In genomic region chr2:7819316-7819715, GRCh38 we compare ENCODE assay signal across 20 cellular contexts.
A peak's percentile ranks its signal among the peaks of the same experiment; 100 is the strongest.
DNase-seq lines count a peak whose midpoint lies in the region; ATAC-seq and TF ChIP-seq lines count a peak whose summit lies in the region.
"Had no signal": no experiment of that assay in that cellular context is flagged by ENCODE, and none has a peak within 500 bp of the region (broad histone marks: within the 10 kb centered on the region; RNA-seq: fewer than 3 reads in every experiment).

No MANE protein-coding gene starts in this region.

- TF ChIP-seq CTCF in MCF 10A (IDR thresholded peaks at IDR 0.05; ENCODE audit: unreplicated experiment) (no peak), mammary epithelial cell (conservative IDR thresholded peaks at IDR 0.05 in 1 of 2, IDR thresholded peaks at IDR 0.05 in 1 of 2; ENCODE audit: extremely low read depth in 1 of 2, insufficient read depth in 1 of 2, low read depth in 1 of 2, low read length in 2 of 2) (no peak), HFFc6 (IDR thresholded peaks at IDR 0.05) (no peak), epithelial cell of esophagus (IDR thresholded peaks at IDR 0.05; ENCODE audit: insufficient read depth, low read depth, low read length, missing control alignments) (no peak), smooth muscle cell (IDR thresholded peaks at IDR 0.05; ENCODE audit: borderline replicate concordance, insufficient read depth, poor library complexity, severe bottlenecking) (no peak)
- no peak for TF ChIP-seq CTCF in CD4-positive, alpha-beta T cell (IDR thresholded peaks at IDR 0.05)

- no peak overlapping the region for H2AK5ac ChIP-seq in mesenchymal stem cell (ENCODE audit: low read length, severe bottlenecking)

- H3K4me1 ChIP-seq in mammary epithelial cell (ENCODE audit: insufficient read depth, low read length): peaks cover 4% of the 10 kb centered on the region
- no peaks in the 10 kb centered on the region for H3K4me1 ChIP-seq in smooth muscle cell (ENCODE audit: low read depth)
- peaks cover 4% of the 10 kb centered on the region for H3K4me1 ChIP-seq in mesenchymal stem cell (ENCODE audit: control insufficient read depth, insufficient read depth, low read depth, low read length)
- H3K4me1 ChIP-seq: BLaER1 treated with 17β-estradiol and CSF1 and Interleukin-3, amounts not matched to agents 10 nM and 100 nM had no signal

- H3K27ac ChIP-seq in mammary epithelial cell (ENCODE audit: insufficient read depth, low read depth, low read length) (no peak overlapping the region), smooth muscle cell (ENCODE audit: low read depth) (no peak overlapping the region), mesenchymal stem cell (ENCODE audit: low read length, poor library complexity, severe bottlenecking) (no peak overlapping the region)
- H3K27ac ChIP-seq in CD4-positive, alpha-beta T cell (ENCODE audit: low read depth, low read length): no peak overlapping the region
- H3K27ac ChIP-seq: BLaER1 treated with 17β-estradiol and CSF1 and Interleukin-3, amounts not matched to agents 10 nM and 100 nM had no signal

- CTCF ChIA-PET in MCF 10A (lab: Yijun Ruan, JAX): no interaction called here
- CTCF ChIA-PET in mammary epithelial cell (lab: Charles Lee; ENCODE audit: low non-redundant PET): no interaction called here
- CTCF ChIA-PET in CD4-positive, alpha-beta T cell (lab: Charles Lee): no interaction called here

- no TSS peak for BruUV-seq in MCF 10A (replicated peaks; lab: Mats Ljungman, UMichigan)
- BruUV-seq in mammary epithelial cell (replicated peaks; lab: Mats Ljungman, UMichigan): no TSS peak

- H3K9ac ChIP-seq in mammary epithelial cell (ENCODE audit: insufficient read depth, low read length) (no peak overlapping the region), smooth muscle cell (ENCODE audit: low read depth) (no peak overlapping the region), mesenchymal stem cell (ENCODE audit: low read length) (no peak overlapping the region)
- H3K9ac ChIP-seq: BLaER1 treated with 17β-estradiol and CSF1 and Interleukin-3, amounts not matched to agents 10 nM and 100 nM had no signal

- no peaks in the 10 kb centered on the region for H3K27me3 Mint-ChIP-seq in MCF 10A (ENCODE audit: insufficient read depth, unreplicated experiment)
- peaks cover 6% of the 10 kb centered on the region for H3K27me3 Mint-ChIP-seq in HFFc6 (ENCODE audit: insufficient read depth)
- no peaks in the 10 kb centered on the region for H3K27me3 Mint-ChIP-seq in CD4-positive, alpha-beta T cell

- intact Hi-C loops in MCF 10A (cut with micrococcal nuclease) (no loop called here), mammary epithelial cell (cut with micrococcal nuclease) (no loop called here)
- intact Hi-C loops in CD4-positive, alpha-beta T cell (cut with DNase I, micrococcal nuclease): no loop called here

- H3K4me3 ChIP-seq in mammary epithelial cell (replicated peaks in 1 of 3; ENCODE audit: insufficient read depth in 1 of 3, low read depth in 2 of 3, low read length in 3 of 3) (no peak overlapping the region), epithelial cell of esophagus (ENCODE audit: low read length) (no peak overlapping the region), smooth muscle cell (no peak overlapping the region), mesenchymal stem cell (ENCODE audit: insufficient read depth in 1 of 2, low read depth in 1 of 2, low read length in 2 of 2) (no peak overlapping the region)
- H3K4me3 ChIP-seq: BLaER1 treated with 17β-estradiol and CSF1 and Interleukin-3, amounts not matched to agents 10 nM and 100 nM had no signal

- H2BK120ac ChIP-seq in mesenchymal stem cell (ENCODE audit: low read depth, low read length): no peak overlapping the region

- in situ Hi-C loops in mammary epithelial cell (cut with MboI; ENCODE audit: low sequenced_read_pairs in 2 of 2): no loop called here

- H2BK15ac ChIP-seq in mesenchymal stem cell (ENCODE audit: low read depth, poor library complexity, severe bottlenecking): no peak overlapping the region

- H3K79me2 ChIP-seq in mammary epithelial cell (ENCODE audit: insufficient read depth, low read length) (no peaks in the 10 kb centered on the region), smooth muscle cell (ENCODE audit: low read depth) (no peaks in the 10 kb centered on the region)

- H3K36me3 ChIP-seq in mammary epithelial cell (ENCODE audit: insufficient read depth, low read length) (no peaks in the 10 kb centered on the region), smooth muscle cell (ENCODE audit: low read depth) (no peaks in the 10 kb centered on the region), mesenchymal stem cell (ENCODE audit: control insufficient read depth in 1 of 2, insufficient read depth in 2 of 2, low read depth in 1 of 2, low read length in 2 of 2) (no peaks in the 10 kb centered on the region)
- H3K36me3 ChIP-seq: BLaER1 treated with 17β-estradiol and CSF1 and Interleukin-3, amounts not matched to agents 10 nM and 100 nM had no signal

- WGBS in mammary epithelial cell (ENCODE audit: low coverage, missing lambda C conversion rate): 77% methylated on average over 4 of the region's 5 CpGs
- 74% methylated on average over 5 of the region's 5 CpGs for WGBS in smooth muscle cell (ENCODE audit: low lambda C conversion rate)
- WGBS in mesenchymal stem cell: 85% methylated on average over 2 of the region's 5 CpGs

- dilution Hi-C loops in mammary epithelial cell (cut with HindIII; ENCODE audit: low sequenced_read_pairs): no loop called here

- H3K23ac ChIP-seq in mesenchymal stem cell (ENCODE audit: low read length in 2 of 2): no peak overlapping the region

- H4K20me1 ChIP-seq in mammary epithelial cell (ENCODE audit: insufficient read depth, low read length) (no peaks in the 10 kb centered on the region), smooth muscle cell (ENCODE audit: low read depth) (no peaks in the 10 kb centered on the region)
- H4K20me1 ChIP-seq: BLaER1 treated with 17β-estradiol and CSF1 and Interleukin-3, amounts not matched to agents 10 nM and 100 nM had no signal

- no peaks in the 10 kb centered on the region for H3F3A ChIP-seq in smooth muscle cell (ENCODE audit: low read depth)

- H3K36me3 Mint-ChIP-seq in MCF 10A (ENCODE audit: insufficient read depth, unreplicated experiment) (no peaks in the 10 kb centered on the region), HFFc6 (ENCODE audit: low read depth) (no peaks in the 10 kb centered on the region)
- H3K36me3 Mint-ChIP-seq in CD4-positive, alpha-beta T cell (ENCODE audit: low read depth): no peaks in the 10 kb centered on the region

- no peak overlapping the region for H3K14ac ChIP-seq in mesenchymal stem cell (ENCODE audit: low read length in 2 of 2)

- H3K9me3 ChIP-seq in mammary epithelial cell (replicated peaks; ENCODE audit: insufficient read depth, low read length) (no peaks in the 10 kb centered on the region), smooth muscle cell (replicated peaks; ENCODE audit: low read depth) (no peaks in the 10 kb centered on the region), mesenchymal stem cell (ENCODE audit: control insufficient read depth, low read length) (no peaks in the 10 kb centered on the region)
- H3K9me3 ChIP-seq in CD4-positive, alpha-beta T cell (ENCODE audit: control insufficient read depth, low read length): no peaks in the 10 kb centered on the region

- H2BK5ac ChIP-seq in mesenchymal stem cell (ENCODE audit: low read depth, low read length, poor library complexity, severe bottlenecking): no peak overlapping the region

- ATAC-seq in CD4-positive, alpha-beta T cell (ENCODE audit: poor library complexity): no peak
- ATAC-seq: HCT116 had no signal

- H3K4me2 ChIP-seq in mammary epithelial cell (ENCODE audit: insufficient read depth, low read depth, low read length) (no peak overlapping the region), smooth muscle cell (peak overlapping the region; percentile 3), mesenchymal stem cell (ENCODE audit: low read length, poor library complexity, severe bottlenecking) (no peak overlapping the region)
- H3K4me2 ChIP-seq: BLaER1 treated with 17β-estradiol and CSF1 and Interleukin-3, amounts not matched to agents 10 nM and 100 nM had no signal

- no peak overlapping the region for H4K91ac ChIP-seq in mesenchymal stem cell (ENCODE audit: low read length)

- H3K27me3 ChIP-seq in mammary epithelial cell (ENCODE audit: insufficient read depth, low read length) (no peaks in the 10 kb centered on the region), smooth muscle cell (ENCODE audit: low read depth) (no peaks in the 10 kb centered on the region), mesenchymal stem cell (ENCODE audit: control insufficient read depth in 1 of 2, insufficient read depth in 1 of 2, low read length in 2 of 2) (no peaks in the 10 kb centered on the region)
- no peaks in the 10 kb centered on the region for H3K27me3 ChIP-seq in CD4-positive, alpha-beta T cell (ENCODE audit: control insufficient read depth, insufficient read depth, low read length)
- H3K27me3 ChIP-seq: BLaER1 treated with 17β-estradiol and CSF1 and Interleukin-3, amounts not matched to agents 10 nM and 100 nM had no signal

- H4K8ac ChIP-seq in mesenchymal stem cell (ENCODE audit: low read length): no peak overlapping the region

- no peak overlapping the region for H2AFZ ChIP-seq in mammary epithelial cell (ENCODE audit: low read depth, low read length)
- no peak overlapping the region for H2AFZ ChIP-seq in smooth muscle cell (ENCODE audit: low read depth)
- H2AFZ ChIP-seq in mesenchymal stem cell (ENCODE audit: low read depth, low read length): no peak overlapping the region

- no peak overlapping the region for H3K18ac ChIP-seq in mesenchymal stem cell (ENCODE audit: low read depth in 1 of 2, low read length in 2 of 2)

- H3K79me1 ChIP-seq in mesenchymal stem cell (replicated peaks; ENCODE audit: low read length, poor library complexity, severe bottlenecking): no peaks in the 10 kb centered on the region

- H3K9me3 Mint-ChIP-seq in MCF 10A (ENCODE audit: unreplicated experiment) (no peaks in the 10 kb centered on the region), HFFc6 (no peaks in the 10 kb centered on the region)
- H3K9me3 Mint-ChIP-seq in CD4-positive, alpha-beta T cell: peaks cover 2% of the 10 kb centered on the region

- H3K4me1 Mint-ChIP-seq in MCF 10A (ENCODE audit: insufficient read depth, unreplicated experiment): no peaks in the 10 kb centered on the region
- H3K4me1 Mint-ChIP-seq in HFFc6 (ENCODE audit: low read depth): peaks cover 15% of the 10 kb centered on the region
- no peaks in the 10 kb centered on the region for H3K4me1 Mint-ChIP-seq in CD4-positive, alpha-beta T cell (ENCODE audit: low read depth)
- H3K4me1 Mint-ChIP-seq: B cell; CD8-positive, alpha-beta memory T cell had no signal

- DNase-seq in MCF 10A (ENCODE audit: unreplicated experiment): peak; percentile 18
- no peak for DNase-seq in mammary epithelial cell
- DNase-seq in HFFc6: peak; percentile 12
- DNase-seq in epithelial cell of esophagus (ENCODE audit: low read depth): peak; percentile 38
- DNase-seq in smooth muscle cell (lab: John Stamatoyannopoulos, UW; ENCODE audit: unreplicated experiment): no peak
- DNase-seq in CD4-positive, alpha-beta T cell: no peak
- no peak for DNase-seq in mesenchymal stem cell
- no peak for DNase-seq in SHP77 (lab: John Stamatoyannopoulos, UW)
- DNase-seq: 8988T; CD8-positive, alpha-beta memory T cell; COR-L47; DMS 273 treated with DMSO at 0.1 percent for 48 hours; DMS53; DND-41; GF-D8; GOT3; H7 had no signal

- POLR2A ChIA-PET in MCF 10A (lab: Yijun Ruan, JAX): interaction anchor here (0.7 kb wide), 1 partner anchor 34 kb away, joined by 3 read pairs; no protein-coding TSS in a partner anchor
- POLR2A ChIA-PET in CD4-positive, alpha-beta T cell (lab: Charles Lee): no interaction called here

- H2BK12ac ChIP-seq in mesenchymal stem cell (ENCODE audit: low read length in 2 of 2): no peak overlapping the region

- no peak overlapping the region for H3K4ac ChIP-seq in mesenchymal stem cell (ENCODE audit: low read depth in 1 of 2, low read length in 2 of 2)

- H3K27ac Mint-ChIP-seq in MCF 10A (ENCODE audit: low read depth, unreplicated experiment): no peak overlapping the region
- H3K27ac Mint-ChIP-seq in HFFc6: no peak overlapping the region
- H3K27ac Mint-ChIP-seq in CD4-positive, alpha-beta T cell: no peak overlapping the region
- H3K27ac Mint-ChIP-seq: B cell had no signal

- H3K4me3 Mint-ChIP-seq in MCF 10A (ENCODE audit: unreplicated experiment) (no peak overlapping the region), HFFc6 (no peak overlapping the region)
- H3K4me3 Mint-ChIP-seq in CD4-positive, alpha-beta T cell: no peak overlapping the region
- H3K4me3 Mint-ChIP-seq: B cell; CD8-positive, alpha-beta memory T cell had no signal

Comparison
In these comparisons a context has a peak if more than half of its experiments do, and no peak if none do; other contexts are left out.
1. DNase-seq: peak in MCF 10A (single experiment), HFFc6 (single experiment) and epithelial cell of esophagus (single experiment); none in mammary epithelial cell (single experiment), smooth muscle cell (single experiment), CD4-positive, alpha-beta T cell (0 of 10), mesenchymal stem cell (single experiment) and SHP77 (0 of 2).